Comparison of ENCODE assay signal across 8 cellular contexts in genomic region chr12:65169311-65170244, GRCh38. TPM values are rescaled to one million over a fixed set of nuclear protein-coding genes. Genes with fewer than 3 reads are reported as not detected.
A peak's percentile ranks its signal among the peaks of the same experiment; 100 is the strongest.
DNase-seq lines count a peak whose midpoint lies in the region; ATAC-seq and TF ChIP-seq lines count a peak whose summit lies in the region.

Gene LEMD3, plus strand, starts transcription at chr12:65169583. Its CDS starts 14 bp downstream, at chr12:65169597.

- H3K27ac ChIP-seq in CD4-positive, alpha-beta memory T cell (ENCODE audit: low read depth, low read length), result peak within 1 kb of the TSS; percentile 95
- H3K27ac ChIP-seq in liver (ENCODE audit: low read depth in 1 of 2, low read length in 2 of 2), result peak within 1 kb of the TSS; percentile 91 to 92

- no peaks in the 10 kb centered on the region for H3K27me3 ChIP-seq in CD4-positive, alpha-beta memory T cell (ENCODE audit: insufficient read depth, low read length)
- H3K27me3 ChIP-seq in liver (ENCODE audit: control insufficient read depth in 4 of 4, insufficient read depth in 4 of 4, low read length in 3 of 4), result no peaks in the 10 kb centered on the region

- TF ChIP-seq CTCF in liver (IDR thresholded peaks at IDR 0.05; ENCODE audit: low read depth, low read length, missing input control), result no peak

- H3K4me3 ChIP-seq in CD4-positive, alpha-beta memory T cell (ENCODE audit: low read length in 2 of 2), result peak within 1 kb of the TSS; percentile 71 to 89
- H3K4me3 ChIP-seq in liver (ENCODE audit: low read depth in 1 of 3, low read length in 3 of 3), result peak within 1 kb of the TSS; percentile 86 to 93 (median 93)

- under 1% methylated on average over 96 of the region's 96 CpGs for WGBS in liver

- peaks cover 47% of the 10 kb centered on the region for H3K4me1 ChIP-seq in CD4-positive, alpha-beta memory T cell (ENCODE audit: insufficient read depth, low read length)
- H3K4me1 ChIP-seq in liver (ENCODE audit: control insufficient read depth in 4 of 4, insufficient read depth in 4 of 4, low read length in 3 of 4), result peaks cover 1 to 44% (median 30%) of the 10 kb centered on the region in 4 donors

- H3K27ac Mint-ChIP-seq in CD4-positive, alpha-beta memory T cell, result peak within 1 kb of the TSS; percentile 97 to 100 (median 99)
- peak within 1 kb of the TSS; percentile 97 for H3K27ac Mint-ChIP-seq in activated CD4-positive, alpha-beta memory T cell treated with anti-CD3 and anti-CD28 coated beads for 36 hours

- no peaks in the 10 kb centered on the region for H3K36me3 ChIP-seq in CD4-positive, alpha-beta memory T cell (ENCODE audit: insufficient read depth, low read length)
- H3K36me3 ChIP-seq in liver (ENCODE audit: control insufficient read depth in 4 of 4, insufficient read depth in 3 of 4, low read depth in 1 of 4, low read length in 3 of 4), result no peaks in the 10 kb centered on the region

- H3K4me3 Mint-ChIP-seq in CD4-positive, alpha-beta memory T cell, result peak within 1 kb of the TSS; percentile 98 to 100 (median 100)
- H3K4me3 Mint-ChIP-seq in activated CD4-positive, alpha-beta memory T cell treated with anti-CD3 and anti-CD28 coated beads for 36 hours, result peak within 1 kb of the TSS; percentile 99

- ATAC-seq in GM19455 (IDR thresholded peaks at IDR 0.05; ENCODE audit: unreplicated experiment), result peak; percentile 90

- no peaks in the 10 kb centered on the region for H3K9me3 Mint-ChIP-seq in CD4-positive, alpha-beta memory T cell
- H3K9me3 Mint-ChIP-seq in activated CD4-positive, alpha-beta memory T cell treated with anti-CD3 and anti-CD28 coated beads for 36 hours, result no peaks in the 10 kb centered on the region

- CTCF ChIA-PET in CD4-positive, alpha-beta memory T cell (lab: Charles Lee; ENCODE audit: partially characterized antibody), result interaction anchor here (0.7 to 1.7 kb wide), 8 partner anchors 11 to 1000 kb away, joined by 3 to 16 read pairs (median 4); no protein-coding TSS in a partner anchor
- CTCF ChIA-PET in activated CD4-positive, alpha-beta memory T cell treated with anti-CD3 and anti-CD28 coated beads for 36 hours (lab: Charles Lee), result interaction anchor here (1.0 to 1.9 kb wide), 7 partner anchors 13 to 373 kb away, joined by 3 to 12 read pairs (median 5); no protein-coding TSS in a partner anchor

- H3K9me3 ChIP-seq in CD4-positive, alpha-beta memory T cell (ENCODE audit: control insufficient read depth in 1 of 2, low read length in 2 of 2), result no peaks in the 10 kb centered on the region
- no peaks in the 10 kb centered on the region for H3K9me3 ChIP-seq in liver (ENCODE audit: control insufficient read depth in 4 of 4, low read length in 3 of 4)

- peak; percentile 94 to 96 (median 95) for DNase-seq in CD4-positive, alpha-beta memory T cell
- peak; percentile 89 for DNase-seq in HK-2 (ENCODE audit: unreplicated experiment)
- peak; percentile 73 for DNase-seq in NCI-H82 treated with DMSO at 0.1 percent for 48 hours (lab: John Stamatoyannopoulos, UW; ENCODE audit: unreplicated experiment)
- DNase-seq in activated CD4-positive, alpha-beta memory T cell treated with anti-CD3 and anti-CD28 coated beads for 36 hours, result peak; percentile 95
- DNase-seq in dermis microvascular lymphatic vessel endothelial cell (ENCODE audit: low read depth in 2 of 2), result peak; percentile 77 to 94
- DNase-seq in stimulated activated CD4-positive, alpha-beta T cell treated with anti-CD3 and anti-CD28 coated beads, Interleukin-4, amount 100 ng/mL, for 1 hour, result peak; percentile 93

- peaks cover 20 to 33% (median 27%) of the 10 kb centered on the region in 4 donors for H3K4me1 Mint-ChIP-seq in CD4-positive, alpha-beta memory T cell
- H3K4me1 Mint-ChIP-seq in activated CD4-positive, alpha-beta memory T cell treated with anti-CD3 and anti-CD28 coated beads for 36 hours (ENCODE audit: low read depth), result peaks cover 26% of the 10 kb centered on the region

- H3K27me3 Mint-ChIP-seq in CD4-positive, alpha-beta memory T cell, result no peaks in the 10 kb centered on the region
- no peaks in the 10 kb centered on the region for H3K27me3 Mint-ChIP-seq in activated CD4-positive, alpha-beta memory T cell treated with anti-CD3 and anti-CD28 coated beads for 36 hours

- peak within 1 kb of the TSS; percentile 79 to 96 for H3K9ac ChIP-seq in liver (ENCODE audit: low read depth in 1 of 2, low read length in 2 of 2)

- POLR2A ChIA-PET in CD4-positive, alpha-beta memory T cell (lab: Charles Lee; ENCODE audit: partially characterized antibody), result interaction anchor here (0.6 to 3.1 kb wide), 22 partner anchors 9 to 1133 kb away, joined by 3 to 19 read pairs (median 4); partner anchors contain the start of genes HELB, LLPH, TMBIM4 and XPOT
- POLR2A ChIA-PET in activated CD4-positive, alpha-beta memory T cell treated with anti-CD3 and anti-CD28 coated beads for 36 hours (lab: Charles Lee), result interaction anchor here (0.7 to 3.6 kb wide), 9 partner anchors 13 to 1133 kb away, joined by 3 to 21 read pairs (median 4); partner anchors contain the start of genes HELB and LLPH

- peaks cover 0 to 31% of the 10 kb centered on the region in 2 donors for H3K36me3 Mint-ChIP-seq in CD4-positive, alpha-beta memory T cell
- H3K36me3 Mint-ChIP-seq in activated CD4-positive, alpha-beta memory T cell treated with anti-CD3 and anti-CD28 coated beads for 36 hours, result peaks cover 16% of the 10 kb centered on the region

- peak in 1 of 2 donors; percentile 29 for TF ChIP-seq RAD21 in liver (IDR thresholded peaks at IDR 0.05)

- intact Hi-C loops in CD4-positive, alpha-beta memory T cell (cut with micrococcal nuclease), result loop anchor here (1.0 to 10.0 kb wide), 6 partner anchors 9 to 1000 kb away; partner anchors contain the start of genes KICS2, LLPH, TMBIM4 and XPOT
- intact Hi-C loops in activated CD4-positive, alpha-beta memory T cell treated with anti-CD3 and anti-CD28 coated beads for 36 hours (cut with micrococcal nuclease), result loop anchor here (1.0 to 10.0 kb wide), 7 partner anchors 13 to 1135 kb away; partner anchors contain the start of genes GNS, HELB and WIF1

TF ChIP-seq in liver, 16 proteins besides CTCF, POLR2A, EP300 and RAD21 (continues in another document):
- TF ChIP-seq NR2F2 (IDR thresholded peaks at IDR 0.05), result no peak
- TF ChIP-seq FOXA2 (IDR thresholded peaks at IDR 0.05), result no peak
- peak; percentile 70 to 92 for TF ChIP-seq GABPA (IDR thresholded peaks at IDR 0.05 in 1 of 2, conservative IDR thresholded peaks at IDR 0.05 in 1 of 2)
- no peak for TF ChIP-seq ZBTB33 (IDR thresholded peaks at IDR 0.05)
- peak; percentile 12 for TF ChIP-seq HNF4G (IDR thresholded peaks at IDR 0.05)
- no peak for TF ChIP-seq JUND (IDR thresholded peaks at IDR 0.05)
- peak; percentile 45 to 67 for TF ChIP-seq HNF4A (conservative IDR thresholded peaks at IDR 0.05)
- TF ChIP-seq YY1 (IDR thresholded peaks at IDR 0.05), result peak; percentile 99
- no peak for TF ChIP-seq ATF3 (IDR thresholded peaks at IDR 0.05)
- no peak for TF ChIP-seq EGR1 (IDR thresholded peaks at IDR 0.05; ENCODE audit: low read depth in 2 of 2)
- no peak for TF ChIP-seq FOXA1 (IDR thresholded peaks at IDR 0.05)
- peak; percentile 64 for TF ChIP-seq REST (IDR thresholded peaks at IDR 0.05)

RNA-seq across cellular contexts. Expression of gene LEMD3, which starts in this region (rescaled TPM):
- total RNA-seq in CD4-positive, alpha-beta memory T cell, result 10 to 100 TPM; 50.0 to 52.6 TPM
- polyA plus RNA-seq in CD4-positive, alpha-beta memory T cell, result 10 to 100 TPM; 25.0 to 25.6 TPM
- 10 to 100 TPM; 16.5 to 19.5 TPM for total RNA-seq in activated CD4-positive, alpha-beta memory T cell treated with anti-CD3 and anti-CD28 coated beads for 36 hours
- total RNA-seq in dermis microvascular lymphatic vessel endothelial cell (21.8 and 22.4 TPM in 2 replicates), liver (10 to 100 TPM; 18.2 to 19.5 TPM)
- polyA plus RNA-seq in liver, result 1 to 10 TPM; 3.5 to 4.4 TPM

Comparison
In these comparisons a context has a peak if more than half of its experiments do, and no peak if none do; other contexts are left out.
1. Peak in every context shown above with its lines: DNase-seq, ATAC-seq, H3K4me3 ChIP-seq and H3K27ac ChIP-seq.
2. RNA of gene LEMD3 (polyA plus RNA-seq): 25.0 to 25.6 TPM in CD4-positive, alpha-beta memory T cell; 3.5 to 4.4 TPM in liver; every median in the first group is over 4 times any median in the second.